1 cellular context compared by ENCODE assay signal in genomic region chr21:26112127-26112742, GRCh38.
TF ChIP-seq lines count a peak whose summit lies in the region.

No MANE protein-coding gene starts in this region.

TF ChIP-seq in H1, 55 proteins besides CTCF, POLR2A, EP300 and RAD21:
- no peak for TF ChIP-seq KDM5A (IDR thresholded peaks at IDR 0.05; ENCODE audit: low read length)
- no peak for TF ChIP-seq CHD7 (IDR thresholded peaks at IDR 0.05; ENCODE audit: insufficient replicate concordance, low read length)
